ENCODE assay signal across 8 cellular contexts in genomic region chr19:29690842-29691241, GRCh38. TPM values are rescaled to one million over a fixed set of nuclear protein-coding genes. Genes with fewer than 3 reads are reported as not detected.
DNase-seq lines count a peak whose midpoint lies in the region; ATAC-seq and TF ChIP-seq lines count a peak whose summit lies in the region.

No MANE protein-coding gene starts in this region.

- POLR2A ChIA-PET in OCI-LY7 (lab: Charles Lee), result interaction anchor here (1.0 kb wide), 1 partner anchor 80 kb away, joined by 3 read pairs; no protein-coding TSS in a partner anchor

- H3K27me3 ChIP-seq in BE2C, result no peaks in the 10 kb centered on the region

- H4K20me1 ChIP-seq in OCI-LY7 (ENCODE audit: insufficient read depth, low read length), result no peaks in the 10 kb centered on the region

- peaks cover 41% of the 10 kb centered on the region for H3K4me1 Mint-ChIP-seq in activated naive CD8-positive, alpha-beta T cell (ENCODE audit: low read depth)

- no peak overlapping the region for H3K27ac ChIP-seq in OCI-LY7 (ENCODE audit: low read depth, low read length, poor library complexity, severe bottlenecking)

- intact Hi-C loops in OCI-LY7 (cut with micrococcal nuclease; ENCODE audit: unreplicated experiment), result loop anchor here (1.0 kb wide), 1 partner anchor 81 kb away; no protein-coding TSS in a partner anchor

- peak; percentile 54 for TF ChIP-seq CTCF in BE2C (IDR thresholded peaks at IDR 0.05; ENCODE audit: low read depth, low read length)
- peak; percentile 65 for TF ChIP-seq CTCF in OCI-LY7 (conservative IDR thresholded peaks at IDR 0.05; ENCODE audit: low read length)

- CTCF ChIA-PET in OCI-LY7 (lab: Charles Lee; ENCODE audit: unreplicated experiment), result no interaction called here

- H3K9me3 ChIP-seq in BE2C, result no peaks in the 10 kb centered on the region; the same call in 1 of the 2 replicates
- peaks cover 8% of the 10 kb centered on the region for H3K9me3 ChIP-seq in OCI-LY7 (ENCODE audit: low read length)

- no peaks in the 10 kb centered on the region for H3K9me3 Mint-ChIP-seq in activated naive CD8-positive, alpha-beta T cell (ENCODE audit: low read depth)

- no peaks in the 10 kb centered on the region for H3K9me2 ChIP-seq in OCI-LY7 (ENCODE audit: insufficient read depth, low read length)

- peak; percentile 37 for DNase-seq in BE2C
- peak; percentile 62 for DNase-seq in OCI-LY7 (ENCODE audit: low spot score)
- DNase-seq in left lobe of liver (ENCODE audit: low spot score), result no peak
- DNase-seq in superior temporal gyrus (ENCODE audit: extremely low spot score), result no peak
- DNase-seq in NCI-H1436 treated with DMSO at 0.1 percent for 48 hours (lab: John Stamatoyannopoulos, UW), result no peak

- H3K27me3 Mint-ChIP-seq in activated naive CD8-positive, alpha-beta T cell, result no peaks in the 10 kb centered on the region

- H3K79me2 ChIP-seq in OCI-LY7 (ENCODE audit: insufficient read depth, low read depth, low read length), result no peaks in the 10 kb centered on the region

- BruUV-seq in OCI-LY7 (replicated peaks; lab: Mats Ljungman, UMichigan), result no TSS peak

- H3K4me1 ChIP-seq in BE2C (no peaks in the 10 kb centered on the region), OCI-LY7 (ENCODE audit: insufficient read depth, low read length, poor library complexity, severe bottlenecking) (peaks cover 6% of the 10 kb centered on the region)

- H2AFZ ChIP-seq in OCI-LY7 (ENCODE audit: low read length), result no peak overlapping the region

- H3K4me3 ChIP-seq in BE2C (ENCODE audit: low read depth, low read length) (no peak overlapping the region), OCI-LY7 (ENCODE audit: low read depth, low read length, poor library complexity, severe bottlenecking) (no peak overlapping the region)

- H3K4me2 ChIP-seq in OCI-LY7 (ENCODE audit: low read length), result no peak overlapping the region

- H3K4me3 Mint-ChIP-seq in activated naive CD8-positive, alpha-beta T cell, result no peak overlapping the region

- peaks cover 3% of the 10 kb centered on the region for H3K36me3 Mint-ChIP-seq in activated naive CD8-positive, alpha-beta T cell

- ATAC-seq in GM19467 (IDR thresholded peaks at IDR 0.05; ENCODE audit: unreplicated experiment) (peak; percentile 50), left lobe of liver (peak; percentile 54), HG03175 (IDR thresholded peaks at IDR 0.05; ENCODE audit: unreplicated experiment) (no peak)

- peak overlapping the region; percentile 75 for H3K27ac Mint-ChIP-seq in activated naive CD8-positive, alpha-beta T cell

- H3K36me3 ChIP-seq in BE2C (no peaks in the 10 kb centered on the region), OCI-LY7 (ENCODE audit: insufficient read depth, low read length) (no peaks in the 10 kb centered on the region)

RNA-seq across cellular contexts. Expression of gene C19orf12, which starts 24.2 kb away (rescaled TPM):
- polyA plus RNA-seq in BE2C (2012; ENCODE audit: insufficient read depth, insufficient read length, low read depth), result 32.4 TPM
- 11.9 and 12.5 TPM in 2 replicates for total RNA-seq in OCI-LY7 (2014; rRNA removed; shearing (Covaris generic))
- total RNA-seq in OCI-LY7 (2022) (17.0 and 20.6 TPM in 2 replicates), left lobe of liver (52.3 TPM)

RNA-seq across cellular contexts. Expression of gene PLEKHF1, which starts 25.6 kb away (rescaled TPM):
- polyA plus RNA-seq in BE2C (2012; ENCODE audit: insufficient read depth, insufficient read length, low read depth), result 0.79 TPM
- total RNA-seq in OCI-LY7 (2014; rRNA removed; shearing (Covaris generic)), result 7.0 TPM in 2 replicates
- total RNA-seq in OCI-LY7 (2022) (4.5 and 5.0 TPM in 2 replicates), left lobe of liver (11.3 TPM)

Comparison
In these comparisons a context has a peak if more than half of its experiments do, and no peak if none do; other contexts are left out.
1. DNase-seq: peak in BE2C (single experiment) and OCI-LY7 (single experiment); none in left lobe of liver (single experiment), superior temporal gyrus (single experiment) and NCI-H1436 treated with DMSO at 0.1 percent for 48 hours (single experiment).